ENCODE assay signal across 10 cellular contexts in genomic region chr1:203076031-203076511, GRCh38. TPM values are rescaled to one million over a fixed set of nuclear protein-coding genes. Genes with fewer than 3 reads are reported as not detected.
A peak's percentile ranks its signal among the peaks of the same experiment; 100 is the strongest.
DNase-seq lines count a peak whose midpoint lies in the region; ATAC-seq and TF ChIP-seq lines count a peak whose summit lies in the region.
"Had no signal": no experiment of that assay in that cellular context is flagged by ENCODE, and none has a peak within 500 bp of the region (broad histone marks: within the 10 kb centered on the region; RNA-seq: fewer than 3 reads in every experiment).

No MANE protein-coding gene starts in this region.

- H3K36me3 ChIP-seq in heart right ventricle (peaks cover 0 to 9% (median 0%) of the 10 kb centered on the region in 9 donors), BE2C (no peaks in the 10 kb centered on the region)

- H3K27ac ChIP-seq in heart right ventricle: no peak overlapping the region

- peak in 6 of 8 donors; percentile 8 to 71 (median 33) for ATAC-seq in heart right ventricle
- peak; percentile 25 for ATAC-seq in omental fat pad (ENCODE audit: low FRiP score)
- no peak for ATAC-seq in HG02870 (IDR thresholded peaks at IDR 0.05; ENCODE audit: unreplicated experiment)

- 49 to 65% methylated on average over 27 to 30 of the region's 30 CpGs for WGBS in heart right ventricle, 2 donors

- TF ChIP-seq CTCF in heart right ventricle (IDR thresholded peaks at IDR 0.05) (no peak), omental fat pad (IDR thresholded peaks at IDR 0.05) (no peak), BE2C (IDR thresholded peaks at IDR 0.05; ENCODE audit: low read depth, low read length) (no peak)

- peak; percentile 93 for DNase-seq in CMK (ENCODE audit: low read depth)
- peak; percentile 76 for DNase-seq in UCSD-AML1 (lab: John Stamatoyannopoulos, UW; ENCODE audit: unreplicated experiment)
- DNase-seq in heart right ventricle: no peak
- no peak for DNase-seq in omental fat pad (ENCODE audit: low spot score)
- no peak for DNase-seq in NCI-H69 (lab: John Stamatoyannopoulos, UW)
- no peak for DNase-seq in BE2C
- no peak for DNase-seq in H4 (ENCODE audit: low spot score)
- DNase-seq: EL, foreskin fibroblast had no signal

- intact Hi-C loops in heart right ventricle (cut with DNase I): no loop called here

- H3K4me3 ChIP-seq in heart right ventricle (peak overlapping the region; percentile 10 to 53 (median 42)), BE2C (ENCODE audit: low read depth, low read length) (no peak overlapping the region)

- H3K4me1 ChIP-seq in heart right ventricle: peaks cover 0 to 48% (median 22%) of the 10 kb centered on the region in 9 donors
- no peaks in the 10 kb centered on the region for H3K4me1 ChIP-seq in BE2C

- H3K9me3 ChIP-seq in heart right ventricle (no peaks in the 10 kb centered on the region), BE2C (no peaks in the 10 kb centered on the region; the same call in 1 of the 2 replicates)

- H3K27me3 ChIP-seq in heart right ventricle (peaks cover 0 to 39% (median 15%) of the 10 kb centered on the region in 7 donors), BE2C (no peaks in the 10 kb centered on the region)

RNA-seq across cellular contexts. Expression of gene MYOG, which starts 9.7 kb away (rescaled TPM):
- total RNA-seq in heart right ventricle (not detected), omental fat pad (not detected)
- under 1 TPM in 1 of 2 donors, not detected in 1; 0.06 TPM for polyA plus RNA-seq in heart right ventricle
- not detected for polyA plus RNA-seq in BE2C (2012; ENCODE audit: insufficient read depth, insufficient read length, low read depth)
- not detected in 2 replicates for total RNA-seq in H4 (2014; rRNA removed; shearing (Covaris generic))

RNA-seq across cellular contexts. Expression of gene PPFIA4, which starts 49.8 kb away (rescaled TPM):
- total RNA-seq in heart right ventricle (10 to 100 TPM in 9 of 10 donors, 1 to 10 TPM in 1; 9.5 to 60.6 (median 35.2) TPM), omental fat pad (1 to 10 TPM in 2 of 4 donors, under 1 TPM in 1, not detected in 1; 0.72 to 1.4 (median 1.2) TPM)
- 10 to 100 TPM in 1 of 2 donors, 1 to 10 TPM in 1; 8.1 to 28.5 TPM for polyA plus RNA-seq in heart right ventricle
- 3.7 TPM for polyA plus RNA-seq in BE2C (2012; ENCODE audit: insufficient read depth, insufficient read length, low read depth)
- total RNA-seq in H4 (2014; rRNA removed; shearing (Covaris generic)): 0.27 and 1.1 TPM in 2 replicates

RNA-seq across cellular contexts. Expression of gene ADORA1, which starts 51.5 kb away (rescaled TPM):
- 10 to 100 TPM in 4 of 10 donors, 1 to 10 TPM in 6; 5.1 to 12.2 (median 9.3) TPM for total RNA-seq in heart right ventricle
- polyA plus RNA-seq in heart right ventricle: 1 to 10 TPM; 1.8 to 8.3 TPM
- total RNA-seq in omental fat pad: 1 to 10 TPM; 1.4 to 4.3 (median 2.6) TPM
- 17.3 TPM for polyA plus RNA-seq in BE2C (2012; ENCODE audit: insufficient read depth, insufficient read length, low read depth)
- total RNA-seq in H4 (2014; rRNA removed; shearing (Covaris generic)): 0.47 and 0.58 TPM in 2 replicates

Comparison
In these comparisons a context has a peak if more than half of its experiments do, and no peak if none do; other contexts are left out.
1. DNase-seq: peak in CMK (single experiment) and UCSD-AML1 (single experiment); none in heart right ventricle (0 of 2), omental fat pad (single experiment), NCI-H69 (single experiment), BE2C (single experiment) and H4 (single experiment).